26 cellular contexts compared by ENCODE assay signal in the genomic region with DNA sequence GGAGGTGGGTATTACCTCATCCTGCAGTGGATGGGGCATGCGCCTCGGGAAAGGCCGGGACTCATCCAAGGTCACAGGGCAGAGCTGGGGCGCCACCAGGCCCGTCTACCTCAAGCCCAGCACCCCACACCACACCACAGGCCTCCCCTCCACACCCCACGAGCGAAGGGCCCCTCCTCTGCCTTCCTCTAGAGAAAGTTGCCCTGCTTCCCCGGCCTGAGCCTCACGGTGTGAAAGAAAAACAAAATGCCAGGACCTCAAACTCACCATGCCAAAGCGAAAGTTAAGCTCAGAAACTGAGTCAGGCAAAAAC.
A peak's percentile ranks its signal among the peaks of the same experiment; 100 is the strongest.
DNase-seq lines count a peak whose midpoint lies in the region; ATAC-seq, FAIRE-seq and TF ChIP-seq lines count a peak whose summit lies in the region.
"Had no signal": no experiment of that assay in that cellular context is flagged by ENCODE, and none has a peak within 500 bp of the region (broad histone marks: within the 10 kb centered on the region; RNA-seq: fewer than 3 reads in every experiment).

No MANE protein-coding gene starts in this region.

- H3K36me3 Mint-ChIP-seq in neural crest cell (ENCODE audit: low read depth): peaks cover 7% of the 10 kb centered on the region

- peaks cover 0 to 6% (median 0%) of the 10 kb centered on the region in 12 donors for H3K9me3 ChIP-seq in heart left ventricle
- H3K9me3 ChIP-seq in gastroesophageal sphincter: peaks cover 0 to 7% (median 0%) of the 10 kb centered on the region in 3 donors
- H3K9me3 ChIP-seq: colonic mucosa, left lung, mucosa of descending colon, tibial artery had no signal

- H3K4me1 Mint-ChIP-seq in neural crest cell: peaks cover 75% of the 10 kb centered on the region
- H3K4me1 Mint-ChIP-seq: activated naive CD8-positive, alpha-beta T cell treated with anti-CD3 and anti-CD28 coated beads, Interleukin-2, amount 50 U/mL, for 24 hours; B cell had no signal

- DNase-seq in heart left ventricle: peak in 1 of 5 donors; percentile 66
- DNase-seq in cardiac septum (ENCODE audit: low spot score): no peak
- DNase-seq in neural crest cell (ENCODE audit: low read depth, low spot score): no peak
- no peak for DNase-seq in frontal cortex (ENCODE audit: low spot score in 2 of 2)
- no peak for DNase-seq in NCI-H146 treated with DMSO at 0.1 percent for 48 hours (lab: John Stamatoyannopoulos, UW; ENCODE audit: unreplicated experiment)
- DNase-seq in H7: no peak
- DNase-seq: activated CD4-positive, alpha-beta T cell treated with anti-CD3 and anti-CD28 coated beads, Interleukin-2, amount 50 U/mL, for 1 hour; activated gamma-delta T cell; activated naive CD8-positive, alpha-beta T cell treated with anti-CD3 and anti-CD28 coated beads, Interleukin-2, amount 50 U/mL, for 24 hours; activated T-cell treated with anti-CD3 and anti-CD28 coated beads for 4 hours; brain microvascular endothelial cell; colonic mucosa; left lung; mucosa of descending colon; NCI-H1436; NCI-H2171; NCI-H526; stimulated activated CD4-positive, alpha-beta T cell treated with anti-CD3 and anti-CD28 coated beads, Interleukin-2, amount 100 ng/mL, for 48 hours; stimulated activated naive CD4-positive, alpha-beta T cell; T-helper 2 cell; tibial artery had no signal

- H3K27me3 Mint-ChIP-seq in neural crest cell (ENCODE audit: low read depth): no peaks in the 10 kb centered on the region
- H3K27me3 Mint-ChIP-seq: activated naive CD8-positive, alpha-beta T cell treated with anti-CD3 and anti-CD28 coated beads, Interleukin-2, amount 50 U/mL, for 24 hours had no signal

- no peak for TF ChIP-seq POLR2A in heart left ventricle (IDR thresholded peaks at IDR 0.05)
- no peak for TF ChIP-seq POLR2A in gastroesophageal sphincter (IDR thresholded peaks at IDR 0.05)

- TF ChIP-seq EP300 in gastroesophageal sphincter (IDR thresholded peaks at IDR 0.05): no peak

- intact Hi-C loops in heart left ventricle (cut with DNase I) (loop anchor here in 2 of 10 donors (2.0 to 10.0 kb wide), 4 partner anchors 97 to 162 kb away; a partner anchor contains a TSS), cardiac septum (cut with DNase I) (loop anchor here (2.0 to 5.0 kb wide), 2 partner anchors 98 to 108 kb away; no protein-coding TSS in a partner anchor)

- H3K4me3 ChIP-seq in heart left ventricle (no peak overlapping the region), gastroesophageal sphincter (no peak overlapping the region), H7 (ENCODE audit: insufficient read depth, low read depth, low read length) (no peak overlapping the region)
- H3K4me3 ChIP-seq: A549, colonic mucosa, left lung, mucosa of descending colon, tibial artery had no signal

- H3K27ac ChIP-seq in heart left ventricle (peak overlapping the region; percentile 46 to 97 (median 76)), gastroesophageal sphincter (peak overlapping the region in 3 of 4 donors; percentile 0 to 64 (median 57))
- H3K27ac ChIP-seq: A549, brain microvascular endothelial cell, colonic mucosa, left lung, tibial artery, VCaP had no signal

- peak overlapping the region; percentile 64 for H3K27ac Mint-ChIP-seq in neural crest cell (ENCODE audit: unreplicated experiment)
- H3K27ac Mint-ChIP-seq: activated naive CD8-positive, alpha-beta T cell treated with anti-CD3 and anti-CD28 coated beads, Interleukin-2, amount 50 U/mL, for 24 hours; B cell had no signal

- ATAC-seq in heart left ventricle: peak; percentile 27 to 61 (median 40)
- ATAC-seq in gastroesophageal sphincter: no peak
- ATAC-seq in GM19023 (IDR thresholded peaks at IDR 0.05; ENCODE audit: unreplicated experiment): no peak
- ATAC-seq: A549; activated naive CD8-positive, alpha-beta T cell treated with anti-CD3 and anti-CD28 coated beads, Interleukin-2, amount 50 U/mL, for 24 hours; mucosa of descending colon had no signal

- H3K36me3 ChIP-seq in heart left ventricle: no peaks in the 10 kb centered on the region
- no peaks in the 10 kb centered on the region for H3K36me3 ChIP-seq in gastroesophageal sphincter
- no peaks in the 10 kb centered on the region for H3K36me3 ChIP-seq in H7 (replicated peaks; ENCODE audit: control insufficient read depth, insufficient read depth, low read length)
- H3K36me3 ChIP-seq: brain microvascular endothelial cell, colonic mucosa, left lung, tibial artery had no signal

- no peaks in the 10 kb centered on the region for H3K9me3 Mint-ChIP-seq in neural crest cell
- H3K9me3 Mint-ChIP-seq: activated naive CD8-positive, alpha-beta T cell treated with anti-CD3 and anti-CD28 coated beads, Interleukin-2, amount 50 U/mL, for 24 hours had no signal

- H3K4me1 ChIP-seq in heart left ventricle (peaks cover 0 to 18% (median 4%) of the 10 kb centered on the region in 12 donors), gastroesophageal sphincter (peaks cover 0 to 18% (median 0%) of the 10 kb centered on the region in 3 donors)
- H3K4me1 ChIP-seq: A549, colonic mucosa, tibial artery had no signal

- TF ChIP-seq CTCF in heart left ventricle (IDR thresholded peaks at IDR 0.05) (no peak), gastroesophageal sphincter (IDR thresholded peaks at IDR 0.05) (no peak), neural crest cell (conservative IDR thresholded peaks at IDR 0.05) (no peak)

- FAIRE-seq in frontal cortex (lab: Jason Lieb, UNC): no peak
- FAIRE-seq: A549 had no signal

- WGBS in heart left ventricle, 4 donors: 71 to 89% (median 81%) methylated on average over 10 of the region's 10 CpGs
- 60% methylated on average over 2 of the region's 10 CpGs; no CpG with 5 or more reads in 1 of the 2 donors for WGBS in gastroesophageal sphincter (ENCODE audit: low coverage in 1 of 2), 2 donors

- H3K27me3 ChIP-seq in heart left ventricle (no peaks in the 10 kb centered on the region), gastroesophageal sphincter (no peaks in the 10 kb centered on the region), H7 (ENCODE audit: control insufficient read depth, insufficient read depth, low read length) (no peaks in the 10 kb centered on the region)
- H3K27me3 ChIP-seq: brain microvascular endothelial cell, colonic mucosa, left lung had no signal

- no peak overlapping the region for H3K4me3 Mint-ChIP-seq in neural crest cell
- H3K4me3 Mint-ChIP-seq: activated naive CD8-positive, alpha-beta T cell treated with anti-CD3 and anti-CD28 coated beads, Interleukin-2, amount 50 U/mL, for 24 hours; B cell had no signal

Comparison
In these comparisons a context has a peak if more than half of its experiments do, and no peak if none do; other contexts are left out.
1. ATAC-seq: peak in heart left ventricle (4 of 4); none in gastroesophageal sphincter (single experiment) and GM19023 (single experiment).